8 cellular contexts compared by ENCODE assay signal in genomic region chr11:82900277-82901164, GRCh38. TPM values are rescaled to one million over a fixed set of nuclear protein-coding genes. Genes with fewer than 3 reads are reported as not detected.
DNase-seq lines count a peak whose midpoint lies in the region; ATAC-seq and TF ChIP-seq lines count a peak whose summit lies in the region.

TSS of gene PRCP (minus strand) at chr11:82900430. CDS start at chr11:82900402, 28 bp downstream.

- no peaks in the 10 kb centered on the region for H3K27me3 Mint-ChIP-seq in chondrocyte (ENCODE audit: low read depth)

- peak within 1 kb of the TSS; percentile 96 for H3K4me3 Mint-ChIP-seq in chondrocyte (ENCODE audit: unreplicated experiment)

- H3K36me3 Mint-ChIP-seq in chondrocyte (ENCODE audit: low read depth) = no peaks in the 10 kb centered on the region

- ATAC-seq in GM19035 (IDR thresholded peaks at IDR 0.05; ENCODE audit: unreplicated experiment) (peak; percentile 83), HG03354 (IDR thresholded peaks at IDR 0.05; ENCODE audit: poor library complexity, severe bottlenecking, unreplicated experiment) (peak; percentile 81)

- peaks cover 30% of the 10 kb centered on the region for H3K4me1 Mint-ChIP-seq in chondrocyte (ENCODE audit: low read depth)

- H3K4me3 ChIP-seq in AG10803 (ENCODE audit: low read length) = peak within 1 kb of the TSS; percentile 89

- H3K9me3 Mint-ChIP-seq in chondrocyte (ENCODE audit: low read depth) = no peaks in the 10 kb centered on the region

- peak within 1 kb of the TSS; percentile 100 for H3K27ac Mint-ChIP-seq in chondrocyte (ENCODE audit: unreplicated experiment)

- peak; percentile 87 for DNase-seq in AG10803 (ENCODE audit: low read depth)
- DNase-seq in NCI-H460 (ENCODE audit: extremely low read depth, low read depth) = peak; percentile 81
- DNase-seq in activated CD4-positive, alpha-beta T cell treated with anti-CD3 and anti-CD28 coated beads for 24 hours (ENCODE audit: low read depth in 2 of 2) = peak; percentile 83 to 93
- DNase-seq in chondrocyte (ENCODE audit: low spot score) = peak; percentile 95
- peak; percentile 95 for DNase-seq in kidney glomerular epithelial cell (lab: John Stamatoyannopoulos, UW)
- DNase-seq in stimulated activated CD4-positive, alpha-beta T cell treated with anti-CD3 and anti-CD28 coated beads, Interleukin-1b, Interleukin-23, amount 100 ng/mL, for 1 hour (ENCODE audit: low read depth in 2 of 2) = peak; percentile 78 to 79

- TF ChIP-seq CTCF in AG10803 (conservative IDR thresholded peaks at IDR 0.05; ENCODE audit: low read length) (0 out of 2 replicates have a peak, but pooled peaks have one; percentile 5), chondrocyte (IDR thresholded peaks at IDR 0.05) (no peak)

RNA-seq across cellular contexts. Expression of gene PRCP, which starts in this region (rescaled TPM):
- 65.2 and 67.9 TPM in 2 replicates for total RNA-seq in NCI-H460 (2014; rRNA removed; shearing (Covaris generic))
- polyA plus RNA-seq in NCI-H460 (2014; cell fraction: nucleus; rRNA removed) = 48.1 and 62.4 TPM in 2 replicates
- total RNA-seq in chondrocyte = 51.2 to 58.9 TPM (median 56.6 TPM) in 3 replicates

Comparison
In these comparisons a context has a peak if more than half of its experiments do, and no peak if none do; other contexts are left out.
1. Peak in every context shown above with its lines: DNase-seq, ATAC-seq and H3K4me3 ChIP-seq.